Comparison of ENCODE assay signal across 17 cellular contexts in the genomic region with DNA sequence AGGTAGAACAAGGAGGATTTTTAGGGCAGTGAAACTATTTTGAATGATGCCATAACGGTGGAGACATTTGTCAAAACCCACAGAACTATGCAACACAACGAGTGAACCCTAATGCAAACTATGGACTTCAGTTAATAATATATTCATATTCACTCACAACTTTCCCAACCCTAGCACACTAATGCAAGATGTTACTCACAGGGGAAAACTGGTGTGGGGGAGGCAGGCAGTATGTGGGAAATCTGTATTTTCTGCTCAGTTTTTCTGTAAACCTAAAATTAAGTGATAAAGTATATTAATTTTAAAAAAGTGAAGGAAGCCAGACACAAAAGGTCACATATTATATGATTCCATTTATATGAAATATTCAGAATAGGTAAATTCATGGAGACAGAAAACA.
"Had no signal": no experiment of that assay in that cellular context is flagged by ENCODE, and none has a peak within 500 bp of the region (broad histone marks: within the 10 kb centered on the region; RNA-seq: fewer than 3 reads in every experiment).

No MANE protein-coding gene starts in this region.

- H3K27ac ChIP-seq: coronary artery, esophagus squamous epithelium, right lobe of liver, skin epidermis had no signal

- H3K27me3 Mint-ChIP-seq: activated naive CD8-positive, alpha-beta T cell treated with anti-CD3 and anti-CD28 coated beads, Interleukin-2, amount 10 ng/mL, durations not matched to agents 7 days and 5 days; activated T-cell treated with anti-CD3 and anti-CD28 coated beads, Interleukin-2, amount 50 U/mL, for 24 hours; activated T-helper 17 cell treated with anti-CD3 and anti-CD28 coated beads, Interleukin-2, amount 50 U/mL, for 72 hours had no signal

- ATAC-seq: activated T-helper 17 cell treated with anti-CD3 and anti-CD28 coated beads, Interleukin-2, amount 50 U/mL, for 72 hours; left colon; right lobe of liver; stimulated activated effector memory CD8-positive, alpha-beta T cell treated with anti-CD3 and anti-CD28 coated beads, Interleukin-12 subunit alpha, Interleukin-12 subunit beta, amount 100 ng/mL, for 72 hours had no signal

- H3K36me3 Mint-ChIP-seq: activated naive CD8-positive, alpha-beta T cell treated with anti-CD3 and anti-CD28 coated beads, Interleukin-2, amount 10 ng/mL, durations not matched to agents 7 days and 5 days had no signal

- H3K4me3 ChIP-seq: coronary artery, esophagus squamous epithelium, heart right ventricle, right lobe of liver, skin epidermis had no signal

- H3K9me3 ChIP-seq: esophagus squamous epithelium, heart right ventricle, right lobe of liver had no signal

- H3K36me3 ChIP-seq: esophagus squamous epithelium, right lobe of liver had no signal

- H3K27me3 ChIP-seq: esophagus squamous epithelium, heart right ventricle, right lobe of liver had no signal

- H3K4me3 Mint-ChIP-seq: activated naive CD8-positive, alpha-beta T cell treated with anti-CD3 and anti-CD28 coated beads, Interleukin-2, amount 10 ng/mL, durations not matched to agents 7 days and 5 days; activated T-cell treated with anti-CD3 and anti-CD28 coated beads, Interleukin-2, amount 50 U/mL, for 24 hours; activated T-helper 17 cell treated with anti-CD3 and anti-CD28 coated beads, Interleukin-2, amount 50 U/mL, for 72 hours; nephron progenitor cell; stimulated activated effector memory CD8-positive, alpha-beta T cell treated with anti-CD3 and anti-CD28 coated beads, Interleukin-12 subunit alpha, Interleukin-12 subunit beta, amount 100 ng/mL, for 72 hours had no signal

- DNase-seq: activated CD8-positive, alpha-beta memory T cell treated with anti-CD3 and anti-CD28 coated beads for 24 hours; activated CD8-positive, alpha-beta memory T cell treated with anti-CD3 and anti-CD28 coated beads, Interleukin-2, amount 50 U/mL, for 4 hours; activated naive CD4-positive, alpha-beta T cell treated with Interleukin-2 at 50 U/mL for 16 hours; activated naive CD8-positive, alpha-beta T cell treated with anti-CD3 and anti-CD28 coated beads, Interleukin-2, amount 10 ng/mL, durations not matched to agents 7 days and 5 days; activated T-cell treated with anti-CD3 and anti-CD28 coated beads, Interleukin-2, amount 50 U/mL, for 24 hours; amygdala; esophagus squamous epithelium; heart right ventricle; left colon; mesenchymal stem cell; nephron progenitor cell; right lobe of liver; stimulated activated CD4-positive, alpha-beta T cell treated with anti-CD3 and anti-CD28 coated beads, Interleukin-2, amount 100 ng/mL, for 24 hours had no signal

- H3K9me3 Mint-ChIP-seq: activated naive CD8-positive, alpha-beta T cell treated with anti-CD3 and anti-CD28 coated beads, Interleukin-2, amount 10 ng/mL, durations not matched to agents 7 days and 5 days; activated T-cell treated with anti-CD3 and anti-CD28 coated beads, Interleukin-2, amount 50 U/mL, for 24 hours; activated T-helper 17 cell treated with anti-CD3 and anti-CD28 coated beads, Interleukin-2, amount 50 U/mL, for 72 hours; stimulated activated effector memory CD8-positive, alpha-beta T cell treated with anti-CD3 and anti-CD28 coated beads, Interleukin-12 subunit alpha, Interleukin-12 subunit beta, amount 100 ng/mL, for 72 hours had no signal

- H3K27ac Mint-ChIP-seq: activated naive CD8-positive, alpha-beta T cell treated with anti-CD3 and anti-CD28 coated beads, Interleukin-2, amount 10 ng/mL, durations not matched to agents 7 days and 5 days; activated T-cell treated with anti-CD3 and anti-CD28 coated beads, Interleukin-2, amount 50 U/mL, for 24 hours; activated T-helper 17 cell treated with anti-CD3 and anti-CD28 coated beads, Interleukin-2, amount 50 U/mL, for 72 hours; nephron progenitor cell; stimulated activated effector memory CD8-positive, alpha-beta T cell treated with anti-CD3 and anti-CD28 coated beads, Interleukin-12 subunit alpha, Interleukin-12 subunit beta, amount 100 ng/mL, for 72 hours had no signal
